1 cellular context compared by ENCODE assay signal in genomic region chr1:110407260-110408210, GRCh38.
A peak's percentile ranks its signal among the peaks of the same experiment; 100 is the strongest.
TF ChIP-seq lines count a peak whose summit lies in the region.

Gene LAMTOR5 (minus strand): TSS chr1:110407694. CDS start chr1:110407620, 74 bp downstream.

TF ChIP-seq in K562, 482 proteins besides CTCF, POLR2A, EP300 and RAD21 (continued from another document and continues in another):
- TF ChIP-seq CHD7 (IDR thresholded peaks at IDR 0.05; ENCODE audit: low read depth, low read length), result no peak
- peak; percentile 86 for TF ChIP-seq JUN (IDR thresholded peaks at IDR 0.05; ENCODE audit: borderline replicate concordance, low read depth, low read length)
- peak; percentile 84; the same call in 1 of the 2 replicates for TF ChIP-seq JUN (CRISPR knock-in tag; IDR thresholded peaks at IDR 0.05; ENCODE audit: borderline replicate concordance)
- no peak for TF ChIP-seq ZKSCAN3 (CRISPR knock-in tag; IDR thresholded peaks at IDR 0.05)
- no peak for TF ChIP-seq ZNF124 (CRISPR knock-in tag; IDR thresholded peaks at IDR 0.05)
- no peak for TF ChIP-seq FOS (IDR thresholded peaks at IDR 0.05; ENCODE audit: extremely low read depth, insufficient read length)
- no peak for TF ChIP-seq ZNF41 (CRISPR knock-in tag; conservative IDR thresholded peaks at IDR 0.05)
- peak; percentile 99 for TF ChIP-seq CREB1 (IDR thresholded peaks at IDR 0.05)
- TF ChIP-seq CREB1 (CRISPR knock-in tag; IDR thresholded peaks at IDR 0.05), result peak; percentile 99
- TF ChIP-seq PHTF2 (CRISPR knock-in tag; IDR thresholded peaks at IDR 0.05), result no peak
- TF ChIP-seq ZFP91 (CRISPR knock-in tag; IDR thresholded peaks at IDR 0.05), result peak; percentile 74
- no peak for TF ChIP-seq HNRNPUL1 (IDR thresholded peaks at IDR 0.05; ENCODE audit: low read length)
- peak; percentile 87 for TF ChIP-seq FIP1L1 (IDR thresholded peaks at IDR 0.05; ENCODE audit: low read depth, low read length, poor library complexity, severe bottlenecking)
- TF ChIP-seq RBFOX2 (IDR thresholded peaks at IDR 0.05; ENCODE audit: low read depth, low read length), result peak; percentile 98
- peak; percentile 67 for TF ChIP-seq ZNF592 (IDR thresholded peaks at IDR 0.05)
- no peak for TF ChIP-seq TCFL5 (CRISPR knock-in tag; conservative IDR thresholded peaks at IDR 0.05)
- TF ChIP-seq CHAMP1 (IDR thresholded peaks at IDR 0.05), result no peak; the same call in 1 of the 2 replicates
- peak; percentile 68; the same call in 1 of the 2 replicates for TF ChIP-seq BRD4 (IDR thresholded peaks at IDR 0.05)
- peak; percentile 79; the same call in 1 of the 2 replicates for TF ChIP-seq ZBTB43 (CRISPR knock-in tag; IDR thresholded peaks at IDR 0.05)
- TF ChIP-seq SETDB1 (IDR thresholded peaks at IDR 0.05; ENCODE audit: low read length), result peak; percentile 82
- peak; percentile 50; the same call in 1 of the 2 replicates for TF ChIP-seq ZNF23 (CRISPR knock-in tag; IDR thresholded peaks at IDR 0.05)
- TF ChIP-seq NCOA6 (IDR thresholded peaks at IDR 0.05), result peak; percentile 70; the same call in 1 of the 2 replicates
- TF ChIP-seq CREB5 (CRISPR knock-in tag; IDR thresholded peaks at IDR 0.05), result no peak
- TF ChIP-seq ZKSCAN1 (IDR thresholded peaks at IDR 0.05; ENCODE audit: low read depth, low read length), result peak; percentile 81
- no peak for TF ChIP-seq ID3 (CRISPR knock-in tag; IDR thresholded peaks at IDR 0.05)
- peak; percentile 80; the same call in 1 of the 2 replicates for TF ChIP-seq ID3 (tag; IDR thresholded peaks at IDR 0.05)
- TF ChIP-seq SRF (CRISPR knock-in tag; IDR thresholded peaks at IDR 0.05), result 0 out of 4 replicates have a peak, but pooled peaks of 1 of the 2 experiments have one; percentile 10
- peak; percentile 79 for TF ChIP-seq ZZZ3 (IDR thresholded peaks at IDR 0.05)
